ENCODE assay signal across 12 cellular contexts in the genomic region with DNA sequence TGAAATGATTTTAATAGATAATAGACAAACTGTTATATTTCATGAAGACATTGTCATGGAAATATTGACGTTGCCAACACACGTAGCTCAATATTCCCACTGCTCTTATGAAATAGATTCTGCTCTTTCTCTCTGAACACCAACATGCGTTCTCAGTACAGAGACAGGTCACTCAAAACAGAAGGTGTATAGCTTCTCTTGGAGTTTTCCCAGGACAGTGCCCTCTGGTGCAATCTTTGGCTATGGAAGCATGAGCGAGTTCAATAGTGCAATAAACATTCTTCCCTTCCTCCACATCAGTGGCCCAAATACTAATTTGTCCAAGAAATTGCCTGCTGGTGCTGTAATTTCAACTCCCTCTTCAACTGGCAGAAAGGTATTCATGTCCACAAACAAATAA.
DNase-seq lines count a peak whose midpoint lies in the region; ATAC-seq and TF ChIP-seq lines count a peak whose summit lies in the region.
"Had no signal": no experiment of that assay in that cellular context is flagged by ENCODE, and none has a peak within 500 bp of the region (broad histone marks: within the 10 kb centered on the region; RNA-seq: fewer than 3 reads in every experiment).

No MANE protein-coding gene starts in this region.

- peak overlapping the region; percentile 48 to 88 (median 60) for H3K27ac Mint-ChIP-seq in nephron
- H3K27ac Mint-ChIP-seq: activated B cell treated with CpG ODN at 0.5 μM for 24 hours; activated T-cell treated with anti-CD3 and anti-CD28 coated beads, Interleukin-2, amount 50 U/mL, for 72 hours had no signal

- H3K36me3 Mint-ChIP-seq in nephron (ENCODE audit: low read depth): no peaks in the 10 kb centered on the region

- no peaks in the 10 kb centered on the region for H3K79me2 ChIP-seq in SK-N-SH (ENCODE audit: insufficient read depth)

- peaks cover 0 to 3% of the 10 kb centered on the region in 2 experiments; a peak in 2 of 4 replicates for H3K4me1 ChIP-seq in SK-N-SH (ENCODE audit: control insufficient read depth in 1 of 2, insufficient read depth in 2 of 2, low read depth in 1 of 2, low read length in 1 of 2)
- H3K4me1 ChIP-seq: psoas muscle had no signal

- no peaks in the 10 kb centered on the region for H3K9me2 ChIP-seq in SK-N-SH

- TF ChIP-seq EP300 in SK-N-SH (IDR thresholded peaks at IDR 0.05; ENCODE audit: borderline replicate concordance in 1 of 2, low read depth in 1 of 2, low read length in 1 of 2): no peak

- no peaks in the 10 kb centered on the region for H3K36me3 ChIP-seq in SK-N-SH (replicated peaks in 1 of 2; ENCODE audit: control insufficient read depth in 1 of 2, insufficient read depth in 2 of 2, low read length in 1 of 2)

- no peak for ATAC-seq in HG03378 (IDR thresholded peaks at IDR 0.05; ENCODE audit: unreplicated experiment)
- ATAC-seq: activated T-cell treated with anti-CD3 and anti-CD28 coated beads, Interleukin-2, amount 50 U/mL, for 72 hours had no signal

- no peak overlapping the region for H2AFZ ChIP-seq in SK-N-SH (ENCODE audit: low read depth)

- H3K4me2 ChIP-seq in SK-N-SH: no peak overlapping the region

- no peak for TF ChIP-seq POLR2A in erythroblast (IDR thresholded peaks at IDR 0.05; ENCODE audit: low read length)

- POLR2A ChIA-PET in SK-N-SH (lab: Yijun Ruan, JAX): no interaction called here

- no peaks in the 10 kb centered on the region for H3K27me3 ChIP-seq in SK-N-SH (ENCODE audit: insufficient read depth)

- H3K4me3 ChIP-seq in SK-N-SH (ENCODE audit: low read depth in 2 of 2, low read length in 1 of 2) (no peak overlapping the region), fibroblast of villous mesenchyme (ENCODE audit: low read depth, low read length) (no peak overlapping the region)
- H3K4me3 ChIP-seq: psoas muscle had no signal

- no peaks in the 10 kb centered on the region for H4K20me1 ChIP-seq in SK-N-SH (ENCODE audit: insufficient read depth)

- CTCF ChIA-PET in SK-N-SH (lab: Yijun Ruan, JAX): interaction anchor here (0.6 to 4.3 kb wide), 10 partner anchors 10 to 1288 kb away, joined by 3 to 27 read pairs (median 3); no protein-coding TSS in a partner anchor

- no peaks in the 10 kb centered on the region for H3F3A ChIP-seq in SK-N-SH (replicated peaks; ENCODE audit: insufficient read depth)

- peak; percentile 24; the same call in 1 of the 2 replicates for TF ChIP-seq CTCF in SK-N-SH (IDR thresholded peaks at IDR 0.05)
- peak; percentile 40 for TF ChIP-seq CTCF in fibroblast of villous mesenchyme (IDR thresholded peaks at IDR 0.05; ENCODE audit: insufficient read depth, low read depth, low read length)
- TF ChIP-seq CTCF in nephron (IDR thresholded peaks at IDR 0.05; ENCODE audit: unreplicated experiment in 3 of 3): peak; percentile 21 to 31 (median 29)

- H3K9me3 ChIP-seq in SK-N-SH: no peaks in the 10 kb centered on the region
- H3K9me3 ChIP-seq: psoas muscle had no signal

- no peak overlapping the region for H3K27ac ChIP-seq in SK-N-SH (ENCODE audit: low read depth in 2 of 2, low read length in 1 of 2)
- H3K27ac ChIP-seq: psoas muscle had no signal

- H3K9ac ChIP-seq in SK-N-SH: no peak overlapping the region

- no peaks in the 10 kb centered on the region for H3K9me3 Mint-ChIP-seq in nephron
- H3K9me3 Mint-ChIP-seq: activated B cell treated with CpG ODN at 0.5 μM for 24 hours; activated T-cell treated with anti-CD3 and anti-CD28 coated beads, Interleukin-2, amount 50 U/mL, for 72 hours had no signal

- DNase-seq in HT-29 (ENCODE audit: low spot score) (peak; percentile 51), SK-N-SH (no peak), fibroblast of villous mesenchyme (ENCODE audit: low read depth) (peak; percentile 65), erythroblast (lab: John Stamatoyannopoulos, UW) (no peak), H4 (ENCODE audit: low spot score) (no peak)
- DNase-seq in activated effector memory CD4-positive, alpha-beta T cell treated with anti-CD3 and anti-CD28 coated beads, Interleukin-2, amount 50 U/mL, for 16 hours: no peak
- DNase-seq: activated B cell treated with CpG ODN at 0.5 μM for 24 hours; activated T-cell treated with anti-CD3 and anti-CD28 coated beads, Interleukin-2, amount 50 U/mL, for 72 hours; psoas muscle; SIG-M5 had no signal

- peaks cover 4% of the 10 kb centered on the region for H3K4me1 Mint-ChIP-seq in nephron
- H3K4me1 Mint-ChIP-seq: activated B cell treated with CpG ODN at 0.5 μM for 24 hours had no signal

- no peak overlapping the region for H3K4me3 Mint-ChIP-seq in nephron
- H3K4me3 Mint-ChIP-seq: activated B cell treated with CpG ODN at 0.5 μM for 24 hours; activated T-cell treated with anti-CD3 and anti-CD28 coated beads, Interleukin-2, amount 50 U/mL, for 72 hours had no signal

- 87% methylated on average over 4 of the region's 4 CpGs for WGBS in SK-N-SH (ENCODE audit: low lambda C conversion rate)

- H3K27me3 Mint-ChIP-seq in nephron (ENCODE audit: low read depth): no peaks in the 10 kb centered on the region
- H3K27me3 Mint-ChIP-seq: activated B cell treated with CpG ODN at 0.5 μM for 24 hours had no signal

- TF ChIP-seq RAD21 in SK-N-SH (IDR thresholded peaks at IDR 0.05; ENCODE audit: low read length): no peak; the same call in 1 of the 2 replicates

TF ChIP-seq in SK-N-SH, 30 proteins besides CTCF, POLR2A, EP300 and RAD21:
- TF ChIP-seq SIN3A (IDR thresholded peaks at IDR 0.05; ENCODE audit: borderline replicate concordance, low read depth, low read length) (no peak), TEAD4 (IDR thresholded peaks at IDR 0.05; ENCODE audit: borderline replicate concordance, insufficient read depth) (no peak), MXI1 (IDR thresholded peaks at IDR 0.05; ENCODE audit: low read depth, low read length) (no peak), RCOR1 (IDR thresholded peaks at IDR 0.05; ENCODE audit: low read length) (no peak), TAF1 (IDR thresholded peaks at IDR 0.05; ENCODE audit: borderline replicate concordance, low read depth, low read length) (no peak), CHD2 (IDR thresholded peaks at IDR 0.05; ENCODE audit: low read length, partially characterized antibody) (no peak), MEF2A (IDR thresholded peaks at IDR 0.05; ENCODE audit: borderline replicate concordance, low read depth) (no peak), JUND (IDR thresholded peaks at IDR 0.05) (no peak), SMC3 (IDR thresholded peaks at IDR 0.05; ENCODE audit: low read depth, low read length) (no peak)
- TF ChIP-seq, protein P1, sequence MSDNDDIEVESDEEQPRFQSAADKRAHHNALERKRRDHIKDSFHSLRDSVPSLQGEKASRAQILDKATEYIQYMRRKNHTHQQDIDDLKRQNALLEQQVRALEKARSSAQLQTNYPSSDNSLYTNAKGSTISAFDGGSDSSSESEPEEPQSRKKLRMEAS (IDR thresholded peaks at IDR 0.05; ENCODE audit: low read depth): no peak
- TF ChIP-seq, protein P2, sequence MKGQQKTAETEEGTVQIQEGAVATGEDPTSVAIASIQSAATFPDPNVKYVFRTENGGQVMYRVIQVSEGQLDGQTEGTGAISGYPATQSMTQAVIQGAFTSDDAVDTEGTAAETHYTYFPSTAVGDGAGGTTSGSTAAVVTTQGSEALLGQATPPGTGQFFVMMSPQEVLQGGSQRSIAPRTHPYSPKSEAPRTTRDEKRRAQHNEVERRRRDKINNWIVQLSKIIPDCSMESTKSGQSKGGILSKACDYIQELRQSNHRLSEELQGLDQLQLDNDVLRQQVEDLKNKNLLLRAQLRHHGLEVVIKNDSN (IDR thresholded peaks at IDR 0.05; ENCODE audit: borderline replicate concordance, low read depth): no peak
TF ChIP-seq in SK-N-SH: peak in this region for 0.

Comparison
In these comparisons a context has a peak if more than half of its experiments do, and no peak if none do; other contexts are left out.
1. DNase-seq: peak in HT-29 (single experiment) and fibroblast of villous mesenchyme (single experiment); none in SK-N-SH (single experiment), erythroblast (0 of 2), H4 (single experiment) and activated effector memory CD4-positive, alpha-beta T cell treated with anti-CD3 and anti-CD28 coated beads, Interleukin-2, amount 50 U/mL, for 16 hours (single experiment).
2. Peak in every context shown above with its lines, with median percentiles within 50 percentile points of each other: CTCF ChIP-seq.